16 cellular contexts compared by ENCODE assay signal in genomic region chr9:13675638-13676000, GRCh38.
"Had no signal": no experiment of that assay in that cellular context is flagged by ENCODE, and none has a peak within 500 bp of the region (broad histone marks: within the 10 kb centered on the region; RNA-seq: fewer than 3 reads in every experiment).

No MANE protein-coding gene starts in this region.

- H3K36me3 Mint-ChIP-seq: memory B cell had no signal

- H3K4me3 ChIP-seq: hepatocyte, mucosa of descending colon, upper lobe of right lung had no signal

- H3K9me3 ChIP-seq: mucosa of descending colon, upper lobe of right lung had no signal

- H3K4me1 ChIP-seq: foreskin keratinocyte, upper lobe of right lung had no signal

- ATAC-seq: foreskin keratinocyte; mucosa of descending colon; stimulated activated naive CD8-positive, alpha-beta T cell treated with anti-CD3 and anti-CD28 coated beads, Interleukin-15, Interleukin-2, amounts not matched to agents 100 U/mL and 50 U/mL, for 24 hours; upper lobe of right lung had no signal

- H3K4me1 Mint-ChIP-seq: memory B cell had no signal

- H3K36me3 ChIP-seq: upper lobe of right lung had no signal

- H3K27ac Mint-ChIP-seq: memory B cell had no signal

- DNase-seq: activated CD4-positive, alpha-beta T cell treated with anti-CD3 and anti-CD28 coated beads, Interleukin-2, amount 50 U/mL, for 4 hours; activated naive CD4-positive, alpha-beta T cell treated with Interleukin-2 at 50 U/mL for 16 hours; activated T-cell treated with anti-CD3 and anti-CD28 coated beads, Interleukin-2, amount 50 U/mL, for 48 hours; amygdala; dermis blood vessel endothelial cell; effector CD8-positive, alpha-beta T cell; mucosa of descending colon; stimulated activated CD4-positive, alpha-beta T cell treated with anti-CD3 and anti-CD28 coated beads, Interleukin-12 subunit alpha, Interleukin-12 subunit beta, amount 100 ng/mL, for 4 hours; stimulated activated CD4-positive, alpha-beta T cell treated with anti-CD3 and anti-CD28 coated beads, Interleukin-4, amount 100 ng/mL, for 4 hours; stimulated activated naive CD8-positive, alpha-beta T cell treated with anti-CD3 and anti-CD28 coated beads, Interleukin-15, Interleukin-2, amounts not matched to agents 100 U/mL and 50 U/mL, for 24 hours; T-helper 1 cell; upper lobe of right lung had no signal

- H3K27ac ChIP-seq: foreskin keratinocyte, hepatocyte, upper lobe of right lung had no signal

- H3K27me3 Mint-ChIP-seq: memory B cell had no signal

- H3K27me3 ChIP-seq: foreskin keratinocyte, hepatocyte, upper lobe of right lung had no signal

- H3K4me3 Mint-ChIP-seq: memory B cell, neural crest cell had no signal
